11 cellular contexts compared by ENCODE assay signal in the genomic region with DNA sequence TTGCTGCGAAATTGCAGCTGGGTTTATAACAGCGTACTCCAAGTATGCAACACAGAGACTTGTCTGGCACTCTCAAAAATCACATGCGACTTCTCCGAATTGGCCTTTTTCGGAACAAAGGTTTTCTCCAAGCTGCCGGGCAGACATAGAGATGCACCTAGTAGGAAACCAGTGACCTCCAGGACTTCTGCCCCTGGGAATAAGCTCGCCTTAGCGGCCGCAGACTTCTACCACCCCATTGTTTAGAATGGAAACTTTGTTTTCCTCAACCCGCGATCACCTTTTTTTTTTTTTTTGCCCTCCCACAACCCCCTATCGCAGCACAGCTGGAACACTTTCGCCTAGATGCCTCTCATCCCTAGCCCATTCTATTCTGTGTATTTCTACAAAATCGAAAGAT. TPM values are rescaled to one million over a fixed set of nuclear protein-coding genes. Genes with fewer than 3 reads are reported as not detected.
DNase-seq lines count a peak whose midpoint lies in the region; ATAC-seq and TF ChIP-seq lines count a peak whose summit lies in the region.
"Had no signal": no experiment of that assay in that cellular context is flagged by ENCODE, and none has a peak within 500 bp of the region (broad histone marks: within the 10 kb centered on the region; RNA-seq: fewer than 3 reads in every experiment).

No MANE protein-coding gene starts in this region.

- H3K9me3 ChIP-seq in T-helper 17 cell (ENCODE audit: control insufficient read depth, low read length, poor library complexity, severe bottlenecking) (no peaks in the 10 kb centered on the region), mesodermal cell (ENCODE audit: control insufficient read depth, low read length) (no peaks in the 10 kb centered on the region), testis (no peaks in the 10 kb centered on the region)
- H3K9me3 ChIP-seq: pancreas had no signal

- H3K4me1 ChIP-seq in mesodermal cell (ENCODE audit: control insufficient read depth, insufficient read depth, low read length, poor library complexity, severe bottlenecking) (peaks cover 5% of the 10 kb centered on the region), testis (peaks cover 10% of the 10 kb centered on the region)

- H3K4me1 Mint-ChIP-seq in T-helper 17 cell, result peaks cover 18% of the 10 kb centered on the region
- peaks cover 6 to 24% of the 10 kb centered on the region in 2 donors for H3K4me1 Mint-ChIP-seq in stimulated activated naive B cell treated with anti-CD40 and anti-IgM and Interleukin-4, amounts not matched to agents 10 μg/mL and 1 μg/mL and 100 μg/mL, for 72 hours
- peaks cover 12% of the 10 kb centered on the region for H3K4me1 Mint-ChIP-seq in activated CD4-positive, alpha-beta memory T cell treated with anti-CD3 and anti-CD28 coated beads for 36 hours (ENCODE audit: low read depth)

- H3K27ac Mint-ChIP-seq in T-helper 17 cell, result peak overlapping the region; percentile 72
- peak overlapping the region; percentile 14 for H3K27ac Mint-ChIP-seq in stimulated activated naive B cell treated with anti-CD40 and anti-IgM and Interleukin-4, amounts not matched to agents 10 μg/mL and 1 μg/mL and 100 μg/mL, for 72 hours
- H3K27ac Mint-ChIP-seq in activated CD4-positive, alpha-beta memory T cell treated with anti-CD3 and anti-CD28 coated beads for 36 hours, result no peak overlapping the region

- ATAC-seq in T-helper 17 cell, result no peak
- ATAC-seq in stimulated activated naive B cell treated with anti-CD40 and anti-IgM and Interleukin-4, amounts not matched to agents 10 μg/mL and 1 μg/mL and 100 μg/mL, for 72 hours (replicated peaks), result no peak

- CTCF ChIA-PET in activated CD4-positive, alpha-beta memory T cell treated with anti-CD3 and anti-CD28 coated beads for 36 hours (lab: Charles Lee), result interaction anchor here (1.1 to 3.4 kb wide), 20 partner anchors 8 to 809 kb away, joined by 3 to 22 read pairs (median 6); a partner anchor contains a TSS

- intact Hi-C loops in testis (cut with DNase I; ENCODE audit: low total_unique reads), result no loop called here
- intact Hi-C loops in activated CD4-positive, alpha-beta memory T cell treated with anti-CD3 and anti-CD28 coated beads for 36 hours (cut with micrococcal nuclease), result loop anchor here (5.0 kb wide), 1 partner anchor 1322 kb away; no protein-coding TSS in a partner anchor

- POLR2A ChIA-PET in activated CD4-positive, alpha-beta memory T cell treated with anti-CD3 and anti-CD28 coated beads for 36 hours (lab: Charles Lee), result no interaction called here

- no peaks in the 10 kb centered on the region for H3K36me3 ChIP-seq in H7 (replicated peaks; ENCODE audit: control insufficient read depth, insufficient read depth, low read length)
- no peaks in the 10 kb centered on the region for H3K36me3 ChIP-seq in mesodermal cell (ENCODE audit: control insufficient read depth, insufficient read depth, low read length)
- H3K36me3 ChIP-seq in testis (ENCODE audit: low read depth, missing control alignments), result no peaks in the 10 kb centered on the region
- H3K36me3 ChIP-seq: pancreas had no signal

- TF ChIP-seq CTCF in testis (IDR thresholded peaks at IDR 0.05), result no peak

- no peak overlapping the region for H3K4me3 Mint-ChIP-seq in T-helper 17 cell
- H3K4me3 Mint-ChIP-seq in stimulated activated naive B cell treated with anti-CD40 and anti-IgM and Interleukin-4, amounts not matched to agents 10 μg/mL and 1 μg/mL and 100 μg/mL, for 72 hours, result no peak overlapping the region
- no peak overlapping the region for H3K4me3 Mint-ChIP-seq in activated CD4-positive, alpha-beta memory T cell treated with anti-CD3 and anti-CD28 coated beads for 36 hours

- H3K27me3 Mint-ChIP-seq in T-helper 17 cell, result peaks cover 72% of the 10 kb centered on the region
- peaks cover 55 to 86% of the 10 kb centered on the region in 2 donors for H3K27me3 Mint-ChIP-seq in stimulated activated naive B cell treated with anti-CD40 and anti-IgM and Interleukin-4, amounts not matched to agents 10 μg/mL and 1 μg/mL and 100 μg/mL, for 72 hours
- H3K27me3 Mint-ChIP-seq in activated CD4-positive, alpha-beta memory T cell treated with anti-CD3 and anti-CD28 coated beads for 36 hours, result peaks cover 71% of the 10 kb centered on the region

- no peak for TF ChIP-seq POLR2A in testis (IDR thresholded peaks at IDR 0.05)

- peaks cover 2% of the 10 kb centered on the region for H3K36me3 Mint-ChIP-seq in T-helper 17 cell (ENCODE audit: low read depth)
- no peaks in the 10 kb centered on the region for H3K36me3 Mint-ChIP-seq in stimulated activated naive B cell treated with anti-CD40 and anti-IgM and Interleukin-4, amounts not matched to agents 10 μg/mL and 1 μg/mL and 100 μg/mL, for 72 hours
- no peaks in the 10 kb centered on the region for H3K36me3 Mint-ChIP-seq in activated CD4-positive, alpha-beta memory T cell treated with anti-CD3 and anti-CD28 coated beads for 36 hours

- WGBS in mesodermal cell (ENCODE audit: insufficient coverage in 2 of 2), 2 experiments, result 4 to 5% methylated on average over 12 to 13 of the region's 14 CpGs
- WGBS in testis, 2 donors, result 41% methylated on average over 14 of the region's 14 CpGs

- DNase-seq in H7 (peak; percentile 57), T-helper 17 cell (no peak), testis (no peak), NK-92 (lab: John Stamatoyannopoulos, UW; ENCODE audit: unreplicated experiment) (no peak)
- DNase-seq in stimulated activated naive B cell treated with anti-CD40 and anti-IgM and Interleukin-4, amounts not matched to agents 10 μg/mL and 1 μg/mL and 100 μg/mL, for 72 hours, result no peak
- no peak for DNase-seq in activated CD4-positive, alpha-beta T cell treated with anti-CD3 and anti-CD28 coated beads, Interleukin-2, amount 50 U/mL, for 1 hour
- DNase-seq in activated CD4-positive, alpha-beta memory T cell treated with anti-CD3 and anti-CD28 coated beads for 36 hours, result no peak
- DNase-seq: NCI-H1436 had no signal

- H3K27me3 ChIP-seq in H7 (ENCODE audit: control insufficient read depth, insufficient read depth, low read length) (peaks cover 100% of the 10 kb centered on the region), testis (no peaks in the 10 kb centered on the region)

- H3K4me3 ChIP-seq in H7 (ENCODE audit: insufficient read depth, low read depth, low read length) (no peak overlapping the region), mesodermal cell (ENCODE audit: extremely low read depth, insufficient read depth, low read length, poor library complexity, severe bottlenecking) (peak overlapping the region; percentile 16), testis (no peak overlapping the region)
- H3K4me3 ChIP-seq: pancreas had no signal

- no peaks in the 10 kb centered on the region for H3K9me3 Mint-ChIP-seq in stimulated activated naive B cell treated with anti-CD40 and anti-IgM and Interleukin-4, amounts not matched to agents 10 μg/mL and 1 μg/mL and 100 μg/mL, for 72 hours
- no peaks in the 10 kb centered on the region for H3K9me3 Mint-ChIP-seq in activated CD4-positive, alpha-beta memory T cell treated with anti-CD3 and anti-CD28 coated beads for 36 hours

- no peak overlapping the region for H3K27ac ChIP-seq in mesodermal cell (ENCODE audit: low read depth, low read length, severe bottlenecking)
- H3K27ac ChIP-seq in testis, result no peak overlapping the region
- H3K27ac ChIP-seq: pancreas had no signal

RNA-seq across cellular contexts. Expression of a gene that starts 4.9 kb away (rescaled TPM):
- not detected in 2 replicates for total RNA-seq in H7 (2014; rRNA removed; shearing (Covaris generic))
- total RNA-seq in T-helper 17 cell (not detected), testis (1 to 10 TPM in 1 of 2 donors, under 1 TPM in 1; 0.31 to 1.8 TPM)
- polyA plus RNA-seq in mesodermal cell (2013, experiment 1 of 2), result 5.6 TPM
- polyA plus RNA-seq in mesodermal cell (2013, experiment 2 of 2), result 6.2 TPM
- 1.6 TPM for polyA plus RNA-seq in testis (ENCODE audit: insufficient read depth, low read depth, low replicate concordance)
- not detected for total RNA-seq in activated CD4-positive, alpha-beta memory T cell treated with anti-CD3 and anti-CD28 coated beads for 36 hours
- polyA plus RNA-seq: pancreas had no signal

RNA-seq across cellular contexts. Expression of a gene that starts 6.0 kb away (rescaled TPM):
- total RNA-seq in H7 (2014; rRNA removed; shearing (Covaris generic)), result not detected in 2 replicates
- total RNA-seq in T-helper 17 cell (not detected), testis (under 1 TPM in 1 of 2 donors, not detected in 1; 0.25 TPM)
- polyA plus RNA-seq in mesodermal cell (2013, experiment 1 of 2), result 2.0 TPM
- 1.8 TPM for polyA plus RNA-seq in mesodermal cell (2013, experiment 2 of 2)
- 0.96 TPM for polyA plus RNA-seq in testis (ENCODE audit: insufficient read depth, low read depth, low replicate concordance)
- total RNA-seq in activated CD4-positive, alpha-beta memory T cell treated with anti-CD3 and anti-CD28 coated beads for 36 hours, result not detected
- total RNA-seq: left lobe of liver, pancreas had no signal
- polyA plus RNA-seq: pancreas had no signal

RNA-seq across cellular contexts. Expression of a gene that starts 13.7 kb away (rescaled TPM):
- total RNA-seq in H7 (2014; rRNA removed; shearing (Covaris generic)), result not detected in 2 replicates
- total RNA-seq in T-helper 17 cell, result not detected
- 11.6 TPM for polyA plus RNA-seq in mesodermal cell (2013, experiment 1 of 2)
- 11.2 TPM for polyA plus RNA-seq in mesodermal cell (2013, experiment 2 of 2)
- under 1 TPM; 0.25 to 0.39 TPM for total RNA-seq in testis
- 1.0 TPM for polyA plus RNA-seq in testis (ENCODE audit: insufficient read depth, low read depth, low replicate concordance)
- under 1 TPM in 1 of 2 experiments, not detected in 1; 0.19 TPM for total RNA-seq in activated CD4-positive, alpha-beta memory T cell treated with anti-CD3 and anti-CD28 coated beads for 36 hours
- total RNA-seq: left lobe of liver had no signal

RNA-seq across cellular contexts. Expression of a gene that starts 20.9 kb away (rescaled TPM):
- not detected in 2 replicates for total RNA-seq in H7 (2014; rRNA removed; shearing (Covaris generic))
- total RNA-seq in T-helper 17 cell, result not detected
- 2.6 TPM for polyA plus RNA-seq in mesodermal cell (2013, experiment 1 of 2)
- 3.5 TPM for polyA plus RNA-seq in mesodermal cell (2013, experiment 2 of 2)
- not detected for total RNA-seq in testis
- polyA plus RNA-seq in testis (ENCODE audit: insufficient read depth, low read depth, low replicate concordance), result 0.30 TPM
- not detected for total RNA-seq in activated CD4-positive, alpha-beta memory T cell treated with anti-CD3 and anti-CD28 coated beads for 36 hours
- polyA plus RNA-seq: pancreas had no signal

RNA-seq across cellular contexts. Expression of a gene that starts 22.6 kb away (rescaled TPM):
- not detected in 2 replicates for total RNA-seq in H7 (2014; rRNA removed; shearing (Covaris generic))
- total RNA-seq in T-helper 17 cell, result not detected
- 2.8 TPM for polyA plus RNA-seq in mesodermal cell (2013, experiment 1 of 2)
- 3.2 TPM for polyA plus RNA-seq in mesodermal cell (2013, experiment 2 of 2)
- 1 to 10 TPM; 3.1 to 7.8 TPM for total RNA-seq in testis
- polyA plus RNA-seq in testis (ENCODE audit: insufficient read depth, low read depth, low replicate concordance), result 13.1 TPM
- not detected for total RNA-seq in activated CD4-positive, alpha-beta memory T cell treated with anti-CD3 and anti-CD28 coated beads for 36 hours
- total RNA-seq: left lobe of liver had no signal
